24 cellular contexts compared by ENCODE assay signal in genomic region chr1:233442392-233442791, GRCh38.
DNase-seq lines count a peak whose midpoint lies in the region; ATAC-seq, FAIRE-seq and TF ChIP-seq lines count a peak whose summit lies in the region.
"Had no signal": no experiment of that assay in that cellular context is flagged by ENCODE, and none has a peak within 500 bp of the region (broad histone marks: within the 10 kb centered on the region; RNA-seq: fewer than 3 reads in every experiment).

No MANE protein-coding gene starts in this region.

- peaks cover 4 to 10% of the 10 kb centered on the region in 2 experiments for H3K27me3 ChIP-seq in mesenchymal stem cell (ENCODE audit: control insufficient read depth in 1 of 2, insufficient read depth in 1 of 2, low read length in 2 of 2)
- H3K27me3 ChIP-seq: SJCRH30 had no signal

- no peak overlapping the region for H2BK120ac ChIP-seq in mesenchymal stem cell (ENCODE audit: low read depth, low read length)

- H3K4me1 ChIP-seq in A549 (peaks cover 23% of the 10 kb centered on the region), mesenchymal stem cell (ENCODE audit: control insufficient read depth, insufficient read depth, low read depth, low read length) (no peaks in the 10 kb centered on the region)
- H3K4me1 ChIP-seq: HAP-1, SJCRH30 had no signal

- H3K36me3 ChIP-seq in mesenchymal stem cell (ENCODE audit: control insufficient read depth in 1 of 2, insufficient read depth in 2 of 2, low read depth in 1 of 2, low read length in 2 of 2): no peaks in the 10 kb centered on the region
- H3K36me3 ChIP-seq: HAP-1, SJCRH30 had no signal

- H2BK5ac ChIP-seq in mesenchymal stem cell (ENCODE audit: low read depth, low read length, poor library complexity, severe bottlenecking): no peak overlapping the region

- TF ChIP-seq POLR2A in A549 (IDR thresholded peaks at IDR 0.05; ENCODE audit: low read length): no peak

- ATAC-seq in A549 (no peak), HG03354 (IDR thresholded peaks at IDR 0.05; ENCODE audit: poor library complexity, severe bottlenecking, unreplicated experiment) (no peak)
- ATAC-seq: CD8-positive, alpha-beta T cell; HepG2 had no signal

- no peak overlapping the region for H2AFZ ChIP-seq in mesenchymal stem cell (ENCODE audit: low read depth, low read length)

- H4K8ac ChIP-seq in mesenchymal stem cell (ENCODE audit: low read length): no peak overlapping the region

- no peak for TF ChIP-seq CTCF in A549 (IDR thresholded peaks at IDR 0.05)

- peak overlapping the region; percentile 32 for H3K9ac ChIP-seq in mesenchymal stem cell (ENCODE audit: low read length)

- H3K4ac ChIP-seq in mesenchymal stem cell (ENCODE audit: low read depth in 1 of 2, low read length in 2 of 2): no peak overlapping the region

- DNase-seq in A549 (ENCODE audit: low read depth in 1 of 2, low spot score in 1 of 2): no peak
- DNase-seq in RPMI7951 (ENCODE audit: low read depth): peak; percentile 17
- peak; percentile 19 for DNase-seq in astrocyte of the hippocampus (ENCODE audit: low read depth, low spot score)
- no peak for DNase-seq in mesenchymal stem cell
- no peak for DNase-seq in NCI-H774 (lab: John Stamatoyannopoulos, UW)
- no peak for DNase-seq in cerebellar cortex (ENCODE audit: low spot score)
- no peak for DNase-seq in AG08395 (ENCODE audit: low spot score)
- DNase-seq: AML-193; Calu3; CD8-positive, alpha-beta T cell; EL; GF-D8; KBM-7; NCI-H1092; NCI-H1436; NCI-H187 treated with DMSO at 0.1 percent for 48 hours; NCI-H2107; SJCRH30 had no signal

- POLR2A ChIA-PET in A549 (lab: Yijun Ruan, JAX): no interaction called here

- no peak for FAIRE-seq in A549 (lab: Jason Lieb, UNC)
- FAIRE-seq: GM19239, HepG2 had no signal

- peak overlapping the region in 1 of 2 experiments; percentile 48; a peak in 2 of 6 replicates for H3K27ac ChIP-seq in A549
- H3K27ac ChIP-seq in mesenchymal stem cell (ENCODE audit: low read length, poor library complexity, severe bottlenecking): no peak overlapping the region
- H3K27ac ChIP-seq: 22Rv1, HL-60, SJCRH30 had no signal

- H3K4me2 ChIP-seq in A549: 0 out of 3 replicates have a peak overlapping the region, but pooled peaks have one; percentile 5
- no peak overlapping the region for H3K4me2 ChIP-seq in mesenchymal stem cell (ENCODE audit: low read length, poor library complexity, severe bottlenecking)

- WGBS in A549 (ENCODE audit: missing lambda C conversion rate): 85% methylated on average over 5 of the region's 5 CpGs
- 87% methylated on average over 5 of the region's 5 CpGs for WGBS in mesenchymal stem cell

- H3K4me3 ChIP-seq in A549: no peak overlapping the region
- H3K4me3 ChIP-seq in mesenchymal stem cell (ENCODE audit: insufficient read depth in 1 of 2, low read depth in 1 of 2, low read length in 2 of 2): no peak overlapping the region
- H3K4me3 ChIP-seq: HAP-1, SJCRH30 had no signal

- H2AK5ac ChIP-seq in mesenchymal stem cell (ENCODE audit: low read length, severe bottlenecking): no peak overlapping the region

- H3K23ac ChIP-seq in mesenchymal stem cell (ENCODE audit: low read length in 2 of 2): no peak overlapping the region

- no peak overlapping the region for H3K14ac ChIP-seq in mesenchymal stem cell (ENCODE audit: low read length in 2 of 2)

- peaks cover 6% of the 10 kb centered on the region; the same call in 1 of the 3 replicates for H3K9me3 ChIP-seq in A549
- no peaks in the 10 kb centered on the region for H3K9me3 ChIP-seq in mesenchymal stem cell (ENCODE audit: control insufficient read depth, low read length)
- H3K9me3 ChIP-seq: HAP-1, SJCRH30 had no signal

- H4K91ac ChIP-seq in mesenchymal stem cell (ENCODE audit: low read length): no peak overlapping the region

- TF ChIP-seq RAD21 in A549 (conservative IDR thresholded peaks at IDR 0.05 in 1 of 2, IDR thresholded peaks at IDR 0.05 in 1 of 2): no peak

- no peak overlapping the region for H3K18ac ChIP-seq in mesenchymal stem cell (ENCODE audit: low read depth in 1 of 2, low read length in 2 of 2)

- no peaks in the 10 kb centered on the region for H3K79me1 ChIP-seq in mesenchymal stem cell (replicated peaks; ENCODE audit: low read length, poor library complexity, severe bottlenecking)

- CTCF ChIA-PET in A549 (lab: Yijun Ruan, JAX): interaction anchor here (0.7 to 4.8 kb wide), 9 partner anchors 13 to 868 kb away, joined by 3 to 66 read pairs (median 13); partner anchors contain the start of gene SLC35F3

- H2BK12ac ChIP-seq in mesenchymal stem cell (ENCODE audit: low read length in 2 of 2): no peak overlapping the region

- H2BK15ac ChIP-seq in mesenchymal stem cell (ENCODE audit: low read depth, poor library complexity, severe bottlenecking): no peak overlapping the region

- TF ChIP-seq EP300 in A549 (IDR thresholded peaks at IDR 0.05): no peak

TF ChIP-seq in A549, 52 proteins besides CTCF, POLR2A, EP300 and RAD21:
- TF ChIP-seq RNF2 (IDR thresholded peaks at IDR 0.05; ENCODE audit: borderline replicate concordance, low read depth) (no peak), JUNB (IDR thresholded peaks at IDR 0.05) (no peak), E2F6 (IDR thresholded peaks at IDR 0.05; ENCODE audit: borderline replicate concordance, low read depth) (no peak), PHF8 (IDR thresholded peaks at IDR 0.05; ENCODE audit: borderline replicate concordance, low read depth) (no peak), CBX8 (IDR thresholded peaks at IDR 0.05) (no peak), SMC3 (IDR thresholded peaks at IDR 0.05) (no peak), HOXB5 (CRISPR knock-in tag; IDR thresholded peaks at IDR 0.05) (no peak), BHLHE40 (IDR thresholded peaks at IDR 0.05; ENCODE audit: low read depth, low read length) (no peak), JUN (IDR thresholded peaks at IDR 0.05) (no peak), HEYL (CRISPR knock-in tag; IDR thresholded peaks at IDR 0.05) (no peak), ELK1 (IDR thresholded peaks at IDR 0.05; ENCODE audit: low read depth, low read length) (no peak), TP53 (CRISPR knock-in tag; IDR thresholded peaks at IDR 0.05) (no peak), MAZ (IDR thresholded peaks at IDR 0.05; ENCODE audit: borderline replicate concordance, low read depth, low read length) (no peak), FOSB (CRISPR knock-in tag; IDR thresholded peaks at IDR 0.05) (no peak), ESRRA (IDR thresholded peaks at IDR 0.05; ENCODE audit: borderline replicate concordance, low read length) (no peak)
TF ChIP-seq in A549: peak in this region for 0.

Comparison
In these comparisons a context has a peak if more than half of its experiments do, and no peak if none do; other contexts are left out.
1. DNase-seq: peak in RPMI7951 (single experiment) and astrocyte of the hippocampus (single experiment); none in A549 (0 of 2), mesenchymal stem cell (single experiment), NCI-H774 (single experiment), cerebellar cortex (single experiment) and AG08395 (single experiment).